ENCODE assay signal across 15 cellular contexts in the genomic region with DNA sequence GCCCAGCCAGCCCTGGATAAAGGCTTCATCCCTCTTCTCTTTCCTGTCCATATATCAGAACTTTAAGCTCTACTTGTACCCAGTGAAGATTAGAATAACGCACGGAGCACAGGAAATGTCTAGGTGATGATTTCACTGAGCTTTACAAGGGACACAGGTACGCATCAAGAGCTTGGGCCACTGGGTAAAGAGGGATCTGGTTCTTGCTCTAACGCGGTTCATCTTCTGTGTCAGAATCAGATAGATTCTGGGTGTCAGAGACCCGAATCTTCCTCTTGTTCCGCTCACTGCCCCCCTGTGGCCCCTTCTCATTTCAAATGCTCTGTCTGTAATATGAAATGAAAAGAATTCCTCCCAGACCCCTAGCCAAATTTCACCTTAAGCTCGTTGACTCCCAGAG. TPM values are rescaled to one million over a fixed set of nuclear protein-coding genes. Genes with fewer than 3 reads are reported as not detected.
DNase-seq lines count a peak whose midpoint lies in the region; ATAC-seq and TF ChIP-seq lines count a peak whose summit lies in the region.
"Had no signal": no experiment of that assay in that cellular context is flagged by ENCODE, and none has a peak within 500 bp of the region (broad histone marks: within the 10 kb centered on the region; RNA-seq: fewer than 3 reads in every experiment).

No MANE protein-coding gene starts in this region.

- H3K4me3 Mint-ChIP-seq in activated T-cell treated with anti-CD3 and anti-CD28 coated beads, Interleukin-2, amount 50 U/mL, for 24 hours: peak overlapping the region; percentile 36
- H3K4me3 Mint-ChIP-seq in IgD-negative memory B cell (peak overlapping the region in 3 of 4 donors; percentile 30 to 70 (median 45)), osteocyte (ENCODE audit: unreplicated experiment) (no peak overlapping the region)
- H3K4me3 Mint-ChIP-seq in activated naive CD8-positive, alpha-beta T cell: peak overlapping the region; percentile 82

- intact Hi-C loops in Right ventricle myocardium inferior (cut with DNase I): no loop called here

- no peaks in the 10 kb centered on the region for H3K27me3 Mint-ChIP-seq in activated T-cell treated with anti-CD3 and anti-CD28 coated beads, Interleukin-2, amount 50 U/mL, for 24 hours
- no peaks in the 10 kb centered on the region for H3K27me3 Mint-ChIP-seq in IgD-negative memory B cell
- no peaks in the 10 kb centered on the region for H3K27me3 Mint-ChIP-seq in activated naive CD8-positive, alpha-beta T cell
- H3K27me3 Mint-ChIP-seq in osteocyte (ENCODE audit: unreplicated experiment): peaks cover 48% of the 10 kb centered on the region

- TF ChIP-seq CTCF in osteocyte (IDR thresholded peaks at IDR 0.05): no peak

- peak; percentile 28 for DNase-seq in activated T-cell treated with anti-CD3 and anti-CD28 coated beads, Interleukin-2, amount 50 U/mL, for 24 hours
- no peak for DNase-seq in activated T-cell treated with anti-CD3 and anti-CD28 coated beads, Interleukin-2, amount 50 U/mL, for 1 hour
- DNase-seq in osteocyte (ENCODE audit: extremely low spot score, unreplicated experiment): peak; percentile 34
- DNase-seq in activated gamma-delta T cell (lab: John Stamatoyannopoulos, UW): no peak
- no peak for DNase-seq in Right ventricle myocardium inferior (ENCODE audit: missing footprints)
- DNase-seq: NCI-H146, NCI-H446, SK-N-SH, WERI-Rb-1 had no signal

- H3K27ac Mint-ChIP-seq in activated T-cell treated with anti-CD3 and anti-CD28 coated beads, Interleukin-2, amount 50 U/mL, for 24 hours: peak overlapping the region; percentile 89
- peak overlapping the region; percentile 75 to 88 (median 86) for H3K27ac Mint-ChIP-seq in IgD-negative memory B cell
- peak overlapping the region; percentile 96 for H3K27ac Mint-ChIP-seq in activated naive CD8-positive, alpha-beta T cell
- no peak overlapping the region for H3K27ac Mint-ChIP-seq in osteocyte (ENCODE audit: unreplicated experiment)
- H3K27ac Mint-ChIP-seq: progenitor cell of endocrine pancreas had no signal

- peaks cover 87% of the 10 kb centered on the region for H3K4me1 Mint-ChIP-seq in activated T-cell treated with anti-CD3 and anti-CD28 coated beads, Interleukin-2, amount 50 U/mL, for 24 hours (ENCODE audit: low read depth)
- H3K4me1 Mint-ChIP-seq in IgD-negative memory B cell (peaks cover 25 to 43% (median 32%) of the 10 kb centered on the region in 3 donors), osteocyte (ENCODE audit: unreplicated experiment) (peaks cover 7% of the 10 kb centered on the region)
- H3K4me1 Mint-ChIP-seq in activated naive CD8-positive, alpha-beta T cell (ENCODE audit: low read depth): peaks cover 65% of the 10 kb centered on the region

- H3K36me3 Mint-ChIP-seq in activated T-cell treated with anti-CD3 and anti-CD28 coated beads, Interleukin-2, amount 50 U/mL, for 24 hours (ENCODE audit: low read depth): peaks cover 100% of the 10 kb centered on the region
- H3K36me3 Mint-ChIP-seq in IgD-negative memory B cell (peaks cover 7% of the 10 kb centered on the region), osteocyte (ENCODE audit: unreplicated experiment) (no peaks in the 10 kb centered on the region)
- peaks cover 25% of the 10 kb centered on the region for H3K36me3 Mint-ChIP-seq in activated naive CD8-positive, alpha-beta T cell

- ATAC-seq in Right ventricle myocardium inferior: no peak
- no peak for ATAC-seq in GM18498 (IDR thresholded peaks at IDR 0.05; ENCODE audit: unreplicated experiment)

- no peaks in the 10 kb centered on the region for H3K9me3 Mint-ChIP-seq in activated T-cell treated with anti-CD3 and anti-CD28 coated beads, Interleukin-2, amount 50 U/mL, for 24 hours
- no peaks in the 10 kb centered on the region for H3K9me3 Mint-ChIP-seq in IgD-negative memory B cell
- no peaks in the 10 kb centered on the region for H3K9me3 Mint-ChIP-seq in activated naive CD8-positive, alpha-beta T cell (ENCODE audit: low read depth)
- H3K9me3 Mint-ChIP-seq in osteocyte (ENCODE audit: unreplicated experiment): no peaks in the 10 kb centered on the region

RNA-seq across cellular contexts. Expression of a gene that starts 24.7 kb away (rescaled TPM):
- 27.2 TPM for polyA plus RNA-seq in IgD-negative memory B cell
- total RNA-seq in osteocyte: not detected in 2 replicates
- 3.8 TPM for total RNA-seq in Right ventricle myocardium inferior
- total RNA-seq: fibroblast of villous mesenchyme, myocyte, progenitor cell of endocrine pancreas had no signal
- polyA plus RNA-seq: SK-N-SH had no signal

RNA-seq across cellular contexts. Expression of a gene that starts 51.4 kb away (rescaled TPM):
- 118 TPM for polyA plus RNA-seq in IgD-negative memory B cell
- total RNA-seq in osteocyte (73.4 and 80.1 TPM in 2 replicates), Right ventricle myocardium inferior (65.7 TPM)

Comparison
In these comparisons a context has a peak if more than half of its experiments do, and no peak if none do; other contexts are left out.
1. DNase-seq: peak in activated T-cell treated with anti-CD3 and anti-CD28 coated beads, Interleukin-2, amount 50 U/mL, for 24 hours (single experiment) and osteocyte (single experiment); none in activated T-cell treated with anti-CD3 and anti-CD28 coated beads, Interleukin-2, amount 50 U/mL, for 1 hour (single experiment), activated gamma-delta T cell (single experiment) and Right ventricle myocardium inferior (single experiment).